ENCODE assay signal across 8 cellular contexts in the genomic region with DNA sequence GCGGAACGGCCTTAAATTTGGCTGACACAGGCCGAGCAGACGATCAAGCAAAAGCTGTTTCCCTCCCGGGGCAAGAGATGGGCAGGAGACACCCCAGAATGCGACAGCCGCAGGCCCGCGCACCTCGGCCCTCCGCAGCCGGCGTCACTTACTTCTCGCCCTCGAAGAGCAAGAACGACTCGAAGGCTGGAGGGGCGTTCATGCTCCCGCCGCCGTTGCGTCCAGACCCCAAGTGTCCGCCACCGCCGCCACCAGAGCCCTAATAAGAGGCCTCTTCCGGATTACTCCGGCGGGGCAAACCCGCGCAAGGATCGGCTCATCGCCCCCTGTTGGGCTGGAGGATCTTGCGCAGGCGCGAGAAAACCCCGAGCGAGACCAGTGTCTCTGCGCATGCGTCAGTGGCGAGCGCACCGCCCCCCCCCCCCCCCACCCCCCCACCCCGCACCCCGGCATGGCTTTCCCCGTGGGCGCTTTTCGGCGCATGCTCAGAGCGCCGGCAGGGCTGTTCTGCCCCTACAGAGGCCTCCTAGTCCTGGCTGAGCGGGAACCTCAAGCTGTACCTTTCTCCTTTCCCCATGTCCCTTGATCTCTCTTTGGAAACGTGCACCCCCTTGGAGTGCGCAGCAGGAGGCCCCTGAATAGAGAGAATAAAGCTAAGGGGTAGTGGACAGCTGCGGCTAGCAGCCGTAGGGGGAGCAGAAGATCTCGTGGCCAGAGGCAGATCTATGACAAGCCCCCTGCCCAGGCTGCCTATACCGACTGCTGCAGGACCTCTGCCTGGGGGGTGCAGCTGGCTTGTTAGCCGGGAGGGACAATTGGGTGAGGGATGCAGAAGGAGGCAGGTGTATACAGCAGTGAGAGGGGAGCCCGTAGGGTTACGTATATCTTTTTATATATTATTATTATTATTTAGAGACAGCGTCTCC. TPM values are rescaled to one million over a fixed set of nuclear protein-coding genes. Genes with fewer than 3 reads are reported as not detected.
A peak's percentile ranks its signal among the peaks of the same experiment; 100 is the strongest.
DNase-seq lines count a peak whose midpoint lies in the region; ATAC-seq and TF ChIP-seq lines count a peak whose summit lies in the region.
"Not testable (repeated sequence)": the region's sequence is repeated elsewhere in the genome, so short reads cannot be mapped to it uniquely, and the experiment has no call there.

A gene (minus strand): TSS at position 264 of the 926 bp plus-strand sequence. CDS start 62 bp downstream, at position 202.

- not testable (repeated sequence) for H3K9me3 Mint-ChIP-seq in osteocyte (ENCODE audit: unreplicated experiment); stimulated activated effector memory CD8-positive, alpha-beta T cell treated with anti-CD3 and anti-CD28 coated beads, Interleukin-12 subunit alpha, Interleukin-12 subunit beta, amount 100 ng/mL, for 72 hours

- peak within 1 kb of the TSS; percentile 64 for H3K4me3 Mint-ChIP-seq in osteocyte (ENCODE audit: unreplicated experiment)
- peak within 1 kb of the TSS; percentile 78 for H3K4me3 Mint-ChIP-seq in stimulated activated effector memory CD8-positive, alpha-beta T cell treated with anti-CD3 and anti-CD28 coated beads, Interleukin-12 subunit alpha, Interleukin-12 subunit beta, amount 100 ng/mL, for 72 hours

- DNase-seq in ELF-1 (ENCODE audit: low read depth, low spot score) (peak; percentile 91), astrocyte of the hippocampus (ENCODE audit: low read depth, low spot score) (peak; percentile 92), left cardiac atrium (peak; percentile 97), osteocyte (ENCODE audit: extremely low spot score, unreplicated experiment) (peak; percentile 97)
- DNase-seq in stimulated activated effector memory CD8-positive, alpha-beta T cell treated with anti-CD3 and anti-CD28 coated beads, Interleukin-12 subunit alpha, Interleukin-12 subunit beta, amount 100 ng/mL, for 72 hours (ENCODE audit: low spot score in 2 of 2) = peak; percentile 100

- H3K36me3 Mint-ChIP-seq in osteocyte (ENCODE audit: unreplicated experiment); stimulated activated effector memory CD8-positive, alpha-beta T cell treated with anti-CD3 and anti-CD28 coated beads, Interleukin-12 subunit alpha, Interleukin-12 subunit beta, amount 100 ng/mL, for 72 hours: not testable (repeated sequence)

- not testable (repeated sequence) for H3K4me1 Mint-ChIP-seq in osteocyte (ENCODE audit: unreplicated experiment); stimulated activated effector memory CD8-positive, alpha-beta T cell treated with anti-CD3 and anti-CD28 coated beads, Interleukin-12 subunit alpha, Interleukin-12 subunit beta, amount 100 ng/mL, for 72 hours

- ATAC-seq in GM21529 (IDR thresholded peaks at IDR 0.05; ENCODE audit: unreplicated experiment) (peak; percentile 91), HG03565 (IDR thresholded peaks at IDR 0.05; ENCODE audit: unreplicated experiment) (peak; percentile 94), left cardiac atrium (peak; percentile 97)
- ATAC-seq in stimulated activated effector memory CD8-positive, alpha-beta T cell treated with anti-CD3 and anti-CD28 coated beads, Interleukin-12 subunit alpha, Interleukin-12 subunit beta, amount 100 ng/mL, for 72 hours = peak; percentile 95

- peak; percentile 49 for TF ChIP-seq CTCF in WI38 (IDR thresholded peaks at IDR 0.05; ENCODE audit: low read depth, low read length)
- TF ChIP-seq CTCF in osteocyte (IDR thresholded peaks at IDR 0.05) = peak; percentile 55

- not testable (repeated sequence) for H3K27me3 Mint-ChIP-seq in osteocyte (ENCODE audit: unreplicated experiment)

- intact Hi-C loops in left cardiac atrium (cut with DNase I) = not testable (repeated sequence)

- peak within 1 kb of the TSS; percentile 63 for H3K4me3 ChIP-seq in WI38 (ENCODE audit: low read depth, low read length)

- peak within 1 kb of the TSS; percentile 14 for H3K27ac Mint-ChIP-seq in osteocyte (ENCODE audit: unreplicated experiment)
- peak within 1 kb of the TSS; percentile 91 for H3K27ac Mint-ChIP-seq in stimulated activated effector memory CD8-positive, alpha-beta T cell treated with anti-CD3 and anti-CD28 coated beads, Interleukin-12 subunit alpha, Interleukin-12 subunit beta, amount 100 ng/mL, for 72 hours

RNA-seq across cellular contexts. Expression of the gene that starts here (rescaled TPM):
- total RNA-seq in left cardiac atrium (10 to 100 TPM in 1 of 2 donors, 1 to 10 TPM in 1; 9.2 to 14.6 TPM), osteocyte (24.1 and 27.1 TPM in 2 replicates)

Comparison
In these comparisons a context has a peak if more than half of its experiments do, and no peak if none do; other contexts are left out.
1. Peak in every context shown above with its lines: DNase-seq, ATAC-seq and H3K4me3 ChIP-seq.